1 cellular context compared by ENCODE assay signal in genomic region chr17:28860363-28860808, GRCh38.
A peak's percentile ranks its signal among the peaks of the same experiment; 100 is the strongest.
TF ChIP-seq lines count a peak whose summit lies in the region.

No MANE protein-coding gene starts in this region.

TF ChIP-seq in K562, 482 proteins besides CTCF, POLR2A, EP300 and RAD21 (continued from another document and continues in another):
- TF ChIP-seq ZBTB12 (CRISPR knock-in tag; IDR thresholded peaks at IDR 0.05), result no peak
- peak in 1 of 2 experiments; percentile 28; a peak in 1 of 4 replicates for TF ChIP-seq MLLT1 (IDR thresholded peaks at IDR 0.05)
- no peak for TF ChIP-seq NR4A1 (CRISPR knock-in tag; IDR thresholded peaks at IDR 0.05)
- peak; percentile 87 for TF ChIP-seq NR4A1 (tag; IDR thresholded peaks at IDR 0.05)
- TF ChIP-seq NR2C2 (CRISPR knock-in tag; IDR thresholded peaks at IDR 0.05), result no peak
- TF ChIP-seq NR2C2 (tag; IDR thresholded peaks at IDR 0.05), result peak; percentile 48; the same call in 1 of the 2 replicates
- TF ChIP-seq SIN3A (IDR thresholded peaks at IDR 0.05; ENCODE audit: borderline replicate concordance in 2 of 2, control insufficient read depth in 1 of 2, low read depth in 2 of 2, low read length in 2 of 2), result 0 out of 4 replicates have a peak, but pooled peaks of 1 of the 2 experiments have one; percentile 5
- TF ChIP-seq MGA (IDR thresholded peaks at IDR 0.05), result peak; percentile 90
- no peak for TF ChIP-seq RFX7 (CRISPR knock-in tag; IDR thresholded peaks at IDR 0.05)
- TF ChIP-seq CBFB (CRISPR knock-in tag; IDR thresholded peaks at IDR 0.05), result 0 out of 2 replicates have a peak, but pooled peaks have one; percentile 23
- no peak for TF ChIP-seq BMI1 (IDR thresholded peaks at IDR 0.05; ENCODE audit: low read length)
- TF ChIP-seq HMBOX1 (IDR thresholded peaks at IDR 0.05), result no peak
- TF ChIP-seq HDAC2 (IDR thresholded peaks at IDR 0.05), result 0 out of 2 replicates have a peak, but pooled peaks have one; percentile 43
- TF ChIP-seq ATF1 (CRISPR knock-in tag; IDR thresholded peaks at IDR 0.05), result no peak
- peak; percentile 53; the same call in 1 of the 2 replicates for TF ChIP-seq ATF1 (tag; IDR thresholded peaks at IDR 0.05)
- TF ChIP-seq BCL6 (CRISPR knock-in tag; IDR thresholded peaks at IDR 0.05), result no peak
- TF ChIP-seq ZNF174 (CRISPR knock-in tag; IDR thresholded peaks at IDR 0.05), result no peak
- TF ChIP-seq FOXK2 (conservative IDR thresholded peaks at IDR 0.05 in 1 of 2, IDR thresholded peaks at IDR 0.05 in 1 of 2; ENCODE audit: low read depth in 2 of 2), result peak; percentile 91 to 93
- peak; percentile 10; the same call in 1 of the 2 replicates for TF ChIP-seq IFI16 (CRISPR knock-in tag; IDR thresholded peaks at IDR 0.05)
- TF ChIP-seq, protein P1, sequence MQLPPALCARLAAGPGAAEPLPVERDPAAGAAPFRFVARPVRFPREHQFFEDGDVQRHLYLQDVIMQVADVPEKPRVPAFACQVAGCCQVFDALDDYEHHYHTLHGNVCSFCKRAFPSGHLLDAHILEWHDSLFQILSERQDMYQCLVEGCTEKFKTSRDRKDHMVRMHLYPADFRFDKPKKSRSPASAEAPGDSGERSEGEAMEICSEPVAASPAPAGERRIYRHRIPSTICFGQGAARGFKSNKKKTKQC (CRISPR knock-in tag; IDR thresholded peaks at IDR 0.05), result peak; percentile 66; the same call in 1 of the 2 replicates
- TF ChIP-seq BRF2 (IDR thresholded peaks at IDR 0.05; ENCODE audit: borderline replicate concordance, insufficient read depth, insufficient read length), result no peak
- TF ChIP-seq CBFA2T2 (conservative IDR thresholded peaks at IDR 0.05), result peak; percentile 76
- TF ChIP-seq CTBP1 (IDR thresholded peaks at IDR 0.05; ENCODE audit: borderline replicate concordance), result peak; percentile 79; the same call in 1 of the 2 replicates
- no peak for TF ChIP-seq GTF2F1 (IDR thresholded peaks at IDR 0.05; ENCODE audit: low read depth, low read length)
- peak; percentile 88 to 92 for TF ChIP-seq MNT (conservative IDR thresholded peaks at IDR 0.05)
- peak; percentile 50 for TF ChIP-seq ETV1 (tag; conservative IDR thresholded peaks at IDR 0.05; ENCODE audit: low read depth)
- peak; percentile 42; the same call in 1 of the 2 replicates for TF ChIP-seq ZNF263 (CRISPR knock-in tag; IDR thresholded peaks at IDR 0.05; ENCODE audit: borderline replicate concordance)
- TF ChIP-seq NRF1 (conservative IDR thresholded peaks at IDR 0.05 in 1 of 2, IDR thresholded peaks at IDR 0.05 in 1 of 2), result peak in 1 of 2 experiments; percentile 38; a peak in 2 of 4 replicates
- peak; percentile 94 for TF ChIP-seq TOE1 (IDR thresholded peaks at IDR 0.05; ENCODE audit: borderline replicate concordance)
- TF ChIP-seq TOE1 (CRISPR knock-in tag; IDR thresholded peaks at IDR 0.05; ENCODE audit: borderline replicate concordance, low read depth), result no peak
- TF ChIP-seq ZNF354B (CRISPR knock-in tag; IDR thresholded peaks at IDR 0.05), result no peak
- TF ChIP-seq RNF2 (IDR thresholded peaks at IDR 0.05), result no peak
- 0 out of 4 replicates have a peak, but pooled peaks of 1 of the 2 experiments have one; percentile 66 for TF ChIP-seq KDM4B (IDR thresholded peaks at IDR 0.05; ENCODE audit: borderline replicate concordance in 2 of 2, low read depth in 1 of 2)
- peak; percentile 16; the same call in 1 of the 2 replicates for TF ChIP-seq CREM (IDR thresholded peaks at IDR 0.05; ENCODE audit: low read depth)
- TF ChIP-seq TFE3 (CRISPR knock-in tag; IDR thresholded peaks at IDR 0.05), result peak; percentile 91
- no peak for TF ChIP-seq NCOR1 (IDR thresholded peaks at IDR 0.05)
- TF ChIP-seq NKRF (IDR thresholded peaks at IDR 0.05; ENCODE audit: borderline replicate concordance), result peak; percentile 33; the same call in 1 of the 2 replicates
